Comparison of ENCODE assay signal across 25 cellular contexts in genomic region chr20:24059174-24059573, GRCh38.
"Had no signal": no experiment of that assay in that cellular context is flagged by ENCODE, and none has a peak within 500 bp of the region (broad histone marks: within the 10 kb centered on the region; RNA-seq: fewer than 3 reads in every experiment).

No MANE protein-coding gene starts in this region.

- H3K9me3 Mint-ChIP-seq: activated CD4-positive, alpha-beta memory T cell treated with anti-CD3 and anti-CD28 coated beads, Interleukin-2, amount 10 ng/mL, durations not matched to agents 7 days and 5 days; activated CD4-positive, alpha-beta T cell treated with anti-CD3 and anti-CD28 coated beads, Interleukin-2, amount 10 ng/mL, durations not matched to agents 7 days and 5 days; activated T-cell treated with anti-CD3 and anti-CD28 coated beads, Interleukin-2, amount 50 U/mL, for 24 hours; activated T-cell treated with anti-CD3 and anti-CD28 coated beads, Interleukin-2, amount 50 U/mL, for 72 hours; central memory CD8-positive, alpha-beta T cell; dendritic cell treated with granulocyte-macrophage colony-stimulating factor and Interleukin-4, amounts not matched to agents 40 ng/mL and 50 ng/mL, for 4 days; effector memory CD8-positive, alpha-beta T cell had no signal

- H3K4me3 ChIP-seq: coronary artery, dorsolateral prefrontal cortex had no signal

- H3K4me3 Mint-ChIP-seq: activated CD4-positive, alpha-beta memory T cell treated with anti-CD3 and anti-CD28 coated beads, Interleukin-2, amount 10 ng/mL, durations not matched to agents 7 days and 5 days; activated CD4-positive, alpha-beta T cell treated with anti-CD3 and anti-CD28 coated beads, Interleukin-2, amount 10 ng/mL, durations not matched to agents 7 days and 5 days; activated naive CD8-positive, alpha-beta T cell; activated T-cell treated with anti-CD3 and anti-CD28 coated beads, Interleukin-2, amount 50 U/mL, for 24 hours; activated T-cell treated with anti-CD3 and anti-CD28 coated beads, Interleukin-2, amount 50 U/mL, for 72 hours; central memory CD8-positive, alpha-beta T cell; dendritic cell treated with granulocyte-macrophage colony-stimulating factor and Interleukin-4, amounts not matched to agents 40 ng/mL and 50 ng/mL, for 4 days; effector memory CD8-positive, alpha-beta T cell had no signal

- H3K36me3 ChIP-seq: brain microvascular endothelial cell had no signal

- H3K4me1 Mint-ChIP-seq: activated CD4-positive, alpha-beta memory T cell treated with anti-CD3 and anti-CD28 coated beads, Interleukin-2, amount 10 ng/mL, durations not matched to agents 7 days and 5 days; activated CD4-positive, alpha-beta T cell treated with anti-CD3 and anti-CD28 coated beads, Interleukin-2, amount 10 ng/mL, durations not matched to agents 7 days and 5 days; central memory CD8-positive, alpha-beta T cell had no signal

- H3K27me3 Mint-ChIP-seq: activated CD4-positive, alpha-beta T cell treated with anti-CD3 and anti-CD28 coated beads, Interleukin-2, amount 10 ng/mL, durations not matched to agents 7 days and 5 days; activated naive CD8-positive, alpha-beta T cell; activated T-cell treated with anti-CD3 and anti-CD28 coated beads, Interleukin-2, amount 50 U/mL, for 24 hours; central memory CD8-positive, alpha-beta T cell; dendritic cell treated with granulocyte-macrophage colony-stimulating factor and Interleukin-4, amounts not matched to agents 40 ng/mL and 50 ng/mL, for 4 days; effector memory CD8-positive, alpha-beta T cell had no signal

- H3K36me3 Mint-ChIP-seq: activated naive CD8-positive, alpha-beta T cell had no signal

- H3K27ac ChIP-seq: brain microvascular endothelial cell, coronary artery, dorsolateral prefrontal cortex, epithelial cell of prostate had no signal

- H3K27ac Mint-ChIP-seq: activated CD4-positive, alpha-beta memory T cell treated with anti-CD3 and anti-CD28 coated beads, Interleukin-2, amount 10 ng/mL, durations not matched to agents 7 days and 5 days; activated CD4-positive, alpha-beta T cell treated with anti-CD3 and anti-CD28 coated beads, Interleukin-2, amount 10 ng/mL, durations not matched to agents 7 days and 5 days; activated naive CD8-positive, alpha-beta T cell; activated T-cell treated with anti-CD3 and anti-CD28 coated beads, Interleukin-2, amount 50 U/mL, for 24 hours; activated T-cell treated with anti-CD3 and anti-CD28 coated beads, Interleukin-2, amount 50 U/mL, for 72 hours; dendritic cell treated with granulocyte-macrophage colony-stimulating factor and Interleukin-4, amounts not matched to agents 40 ng/mL and 50 ng/mL, for 4 days; effector memory CD8-positive, alpha-beta T cell had no signal

- ATAC-seq: activated T-cell treated with anti-CD3 and anti-CD28 coated beads, Interleukin-2, amount 50 U/mL, for 72 hours; effector memory CD8-positive, alpha-beta T cell had no signal

- H3K27me3 ChIP-seq: brain microvascular endothelial cell, dorsolateral prefrontal cortex had no signal

- DNase-seq: activated CD4-positive, alpha-beta memory T cell treated with anti-CD3 and anti-CD28 coated beads, Interleukin-2, amount 10 ng/mL, durations not matched to agents 7 days and 5 days; activated CD4-positive, alpha-beta T cell treated with anti-CD3 and anti-CD28 coated beads for 1 hour; activated CD4-positive, alpha-beta T cell treated with anti-CD3 and anti-CD28 coated beads for 4 hours; activated CD4-positive, alpha-beta T cell treated with anti-CD3 and anti-CD28 coated beads, Interleukin-2, amount 10 ng/mL, durations not matched to agents 7 days and 5 days; activated CD4-positive, alpha-beta T cell treated with anti-CD3 and anti-CD28 coated beads, Interleukin-2, amount 50 U/mL, for 4 hours; activated CD8-positive, alpha-beta memory T cell treated with anti-CD3 and anti-CD28 coated beads, Interleukin-2, amount 50 U/mL, for 48 hours; activated gamma-delta T cell; activated naive CD4-positive, alpha-beta T cell treated with anti-CD3 and anti-CD28 coated beads, Interleukin-2, amount 50 U/mL, for 16 hours; activated naive CD4-positive, alpha-beta T cell treated with Interleukin-2 at 50 U/mL for 16 hours; activated T-cell treated with anti-CD3 and anti-CD28 coated beads for 4 hours; activated T-cell treated with anti-CD3 and anti-CD28 coated beads, Interleukin-2, amount 50 U/mL, for 24 hours; activated T-cell treated with anti-CD3 and anti-CD28 coated beads, Interleukin-2, amount 50 U/mL, for 72 hours; amniotic stem cell; anterior cingulate cortex; brain microvascular endothelial cell; dorsolateral prefrontal cortex; effector memory CD8-positive, alpha-beta T cell; foreskin fibroblast; head of caudate nucleus; T-helper 2 cell had no signal
